12 cellular contexts compared by ENCODE assay signal in genomic region chr15:22930782-22931484, GRCh38. TPM values are rescaled to one million over a fixed set of nuclear protein-coding genes. Genes with fewer than 3 reads are reported as not detected.
DNase-seq lines count a peak whose midpoint lies in the region; ATAC-seq and TF ChIP-seq lines count a peak whose summit lies in the region.
"Had no signal": no experiment of that assay in that cellular context is flagged by ENCODE, and none has a peak within 500 bp of the region (broad histone marks: within the 10 kb centered on the region; RNA-seq: fewer than 3 reads in every experiment).

No MANE protein-coding gene starts in this region.

- H3K27ac ChIP-seq in RWPE2 (ENCODE audit: poor library complexity, severe bottlenecking): no peak overlapping the region
- H3K27ac ChIP-seq in thyroid gland: no peak overlapping the region
- H3K27ac ChIP-seq: Peyer's patch, WERI-Rb-1 had no signal

- POLR2A ChIA-PET in activated CD8-positive, alpha-beta T cell treated with anti-CD3 and anti-CD28 coated beads for 36 hours (lab: Charles Lee): no interaction called here
- POLR2A ChIA-PET in activated CD8-positive, alpha-beta T cell treated with anti-CD3 and anti-CD28 coated beads, Interleukin-2, amount 10 ng/mL, durations not matched to agents 7 days and 5 days (lab: Charles Lee): no interaction called here

- H3K9me3 Mint-ChIP-seq in activated CD8-positive, alpha-beta T cell treated with anti-CD3 and anti-CD28 coated beads for 36 hours: no peaks in the 10 kb centered on the region
- H3K9me3 Mint-ChIP-seq in activated CD8-positive, alpha-beta T cell treated with anti-CD3 and anti-CD28 coated beads, Interleukin-2, amount 10 ng/mL, durations not matched to agents 7 days and 5 days (ENCODE audit: insufficient read depth): no peaks in the 10 kb centered on the region
- H3K9me3 Mint-ChIP-seq: activated T-cell treated with anti-CD3 and anti-CD28 coated beads, Interleukin-2, amount 50 U/mL, for 4 hours had no signal

- peaks cover 3% of the 10 kb centered on the region for H3K4me1 ChIP-seq in RWPE2 (ENCODE audit: insufficient read depth, poor library complexity, severe bottlenecking)
- H3K4me1 ChIP-seq in thyroid gland: no peaks in the 10 kb centered on the region
- H3K4me1 ChIP-seq: Peyer's patch had no signal

- CTCF ChIA-PET in activated CD8-positive, alpha-beta T cell treated with anti-CD3 and anti-CD28 coated beads for 36 hours (lab: Charles Lee): no interaction called here
- CTCF ChIA-PET in activated CD8-positive, alpha-beta T cell treated with anti-CD3 and anti-CD28 coated beads, Interleukin-2, amount 10 ng/mL, durations not matched to agents 7 days and 5 days (lab: Charles Lee): no interaction called here

- no peaks in the 10 kb centered on the region for H3K9me3 ChIP-seq in RWPE2 (ENCODE audit: severe bottlenecking)
- H3K9me3 ChIP-seq in thyroid gland: no peaks in the 10 kb centered on the region
- H3K9me3 ChIP-seq: Peyer's patch had no signal

- no peak overlapping the region for H3K4me3 Mint-ChIP-seq in activated CD8-positive, alpha-beta T cell treated with anti-CD3 and anti-CD28 coated beads for 36 hours
- H3K4me3 Mint-ChIP-seq in activated CD8-positive, alpha-beta T cell treated with anti-CD3 and anti-CD28 coated beads, Interleukin-2, amount 10 ng/mL, durations not matched to agents 7 days and 5 days: no peak overlapping the region
- H3K4me3 Mint-ChIP-seq: activated T-cell treated with anti-CD3 and anti-CD28 coated beads, Interleukin-2, amount 50 U/mL, for 4 hours had no signal

- H3K36me3 Mint-ChIP-seq in activated CD8-positive, alpha-beta T cell treated with anti-CD3 and anti-CD28 coated beads for 36 hours (ENCODE audit: low read depth): no peaks in the 10 kb centered on the region
- no peaks in the 10 kb centered on the region for H3K36me3 Mint-ChIP-seq in activated CD8-positive, alpha-beta T cell treated with anti-CD3 and anti-CD28 coated beads, Interleukin-2, amount 10 ng/mL, durations not matched to agents 7 days and 5 days (ENCODE audit: low read depth)

- H3K4me3 ChIP-seq in RWPE2 (ENCODE audit: severe bottlenecking) (no peak overlapping the region), thyroid gland (replicated peaks in 1 of 3) (no peak overlapping the region)
- H3K4me3 ChIP-seq: Peyer's patch had no signal

- H3K36me3 ChIP-seq in RWPE2 (ENCODE audit: low read depth) (peaks cover 72% of the 10 kb centered on the region), thyroid gland (peaks cover 13 to 25% of the 10 kb centered on the region in 2 donors)
- H3K36me3 ChIP-seq: WERI-Rb-1 had no signal

- intact Hi-C loops in activated CD8-positive, alpha-beta T cell treated with anti-CD3 and anti-CD28 coated beads for 36 hours (cut with micrococcal nuclease): no loop called here
- intact Hi-C loops in thyroid gland (cut with DNase I): no loop called here

- no peaks in the 10 kb centered on the region for H3K27me3 Mint-ChIP-seq in activated CD8-positive, alpha-beta T cell treated with anti-CD3 and anti-CD28 coated beads for 36 hours
- H3K27me3 Mint-ChIP-seq in activated CD8-positive, alpha-beta T cell treated with anti-CD3 and anti-CD28 coated beads, Interleukin-2, amount 10 ng/mL, durations not matched to agents 7 days and 5 days (ENCODE audit: low read depth): no peaks in the 10 kb centered on the region

- H3K27me3 ChIP-seq in RWPE2 (ENCODE audit: insufficient read depth, poor library complexity, severe bottlenecking): no peaks in the 10 kb centered on the region
- no peaks in the 10 kb centered on the region for H3K27me3 ChIP-seq in thyroid gland
- H3K27me3 ChIP-seq: Peyer's patch had no signal

- no peaks in the 10 kb centered on the region for H3K4me1 Mint-ChIP-seq in activated CD8-positive, alpha-beta T cell treated with anti-CD3 and anti-CD28 coated beads for 36 hours (ENCODE audit: low read depth)
- H3K4me1 Mint-ChIP-seq in activated CD8-positive, alpha-beta T cell treated with anti-CD3 and anti-CD28 coated beads, Interleukin-2, amount 10 ng/mL, durations not matched to agents 7 days and 5 days (ENCODE audit: low read depth): no peaks in the 10 kb centered on the region

- TF ChIP-seq CTCF in activated CD8-positive, alpha-beta T cell treated with anti-CD3 and anti-CD28 coated beads for 36 hours (IDR thresholded peaks at IDR 0.05): no peak
- TF ChIP-seq CTCF in RWPE2 (IDR thresholded peaks at IDR 0.05; ENCODE audit: poor library complexity, severe bottlenecking) (no peak), thyroid gland (IDR thresholded peaks at IDR 0.05) (no peak)

- no peak overlapping the region for H3K27ac Mint-ChIP-seq in activated CD8-positive, alpha-beta T cell treated with anti-CD3 and anti-CD28 coated beads for 36 hours
- no peak overlapping the region for H3K27ac Mint-ChIP-seq in activated CD8-positive, alpha-beta T cell treated with anti-CD3 and anti-CD28 coated beads, Interleukin-2, amount 10 ng/mL, durations not matched to agents 7 days and 5 days

- no peak for ATAC-seq in activated CD8-positive, alpha-beta T cell treated with anti-CD3 and anti-CD28 coated beads for 36 hours
- ATAC-seq in activated CD8-positive, alpha-beta T cell treated with anti-CD3 and anti-CD28 coated beads, Interleukin-2, amount 10 ng/mL, durations not matched to agents 7 days and 5 days: no peak
- ATAC-seq in RWPE2 (ENCODE audit: low read depth) (peak; percentile 87), HG02973 (IDR thresholded peaks at IDR 0.05; ENCODE audit: unreplicated experiment) (no peak), HG02588 (IDR thresholded peaks at IDR 0.05; ENCODE audit: unreplicated experiment) (no peak)
- ATAC-seq: activated T-cell treated with anti-CD3 and anti-CD28 coated beads, Interleukin-2, amount 50 U/mL, for 4 hours had no signal

- peak; percentile 10 for DNase-seq in activated CD8-positive, alpha-beta T cell treated with anti-CD3 and anti-CD28 coated beads for 36 hours
- DNase-seq in activated CD8-positive, alpha-beta T cell treated with anti-CD3 and anti-CD28 coated beads, Interleukin-2, amount 10 ng/mL, durations not matched to agents 7 days and 5 days: no peak
- DNase-seq in RWPE2 (ENCODE audit: low spot score): no peak
- DNase-seq in iris pigment epithelial cell (ENCODE audit: low read depth): peak; percentile 28
- peak; percentile 68 to 82 for DNase-seq in thyroid gland
- no peak for DNase-seq in NCI-H187 treated with DMSO at 0.1 percent for 48 hours (lab: John Stamatoyannopoulos, UW)
- DNase-seq: activated T-cell treated with anti-CD3 and anti-CD28 coated beads, Interleukin-2, amount 50 U/mL, for 4 hours; NCI-H1417 treated with DMSO at 0.1 percent for 48 hours; Peyer's patch; WERI-Rb-1 had no signal

- 61 to 64% methylated on average over 10 of the region's 10 CpGs for WGBS in thyroid gland, 2 donors

- TF ChIP-seq POLR2A in thyroid gland (IDR thresholded peaks at IDR 0.05): no peak

RNA-seq across cellular contexts. Expression of gene CYFIP1, which starts 49.2 kb away (rescaled TPM):
- total RNA-seq in activated CD8-positive, alpha-beta T cell treated with anti-CD3 and anti-CD28 coated beads for 36 hours: 10 to 100 TPM; 10.4 to 11.6 TPM
- total RNA-seq in activated CD8-positive, alpha-beta T cell treated with anti-CD3 and anti-CD28 coated beads, Interleukin-2, amount 10 ng/mL, durations not matched to agents 7 days and 5 days: 1 to 10 TPM; 8.8 to 9.3 TPM
- 100 to 1,000 TPM in 3 of 4 donors, 10 to 100 TPM in 1; 89.1 to 138 (median 131) TPM for total RNA-seq in thyroid gland

Comparison
In these comparisons a context has a peak if more than half of its experiments do, and no peak if none do; other contexts are left out.
1. DNase-seq: peak in activated CD8-positive, alpha-beta T cell treated with anti-CD3 and anti-CD28 coated beads for 36 hours (single experiment), iris pigment epithelial cell (single experiment) and thyroid gland (2 of 2); none in activated CD8-positive, alpha-beta T cell treated with anti-CD3 and anti-CD28 coated beads, Interleukin-2, amount 10 ng/mL, durations not matched to agents 7 days and 5 days (single experiment), RWPE2 (single experiment) and NCI-H187 treated with DMSO at 0.1 percent for 48 hours (single experiment).
2. RNA of gene CYFIP1, which starts 49.2 kb away (total RNA-seq): 89.1 to 138 TPM in thyroid gland; 10.4 to 11.6 TPM in activated CD8-positive, alpha-beta T cell treated with anti-CD3 and anti-CD28 coated beads for 36 hours and 8.8 to 9.3 TPM in activated CD8-positive, alpha-beta T cell treated with anti-CD3 and anti-CD28 coated beads, Interleukin-2, amount 10 ng/mL, durations not matched to agents 7 days and 5 days; every median in the first group is over 4 times any median in the second.